ENCODE assay signal across 3 cellular contexts in the genomic region with DNA sequence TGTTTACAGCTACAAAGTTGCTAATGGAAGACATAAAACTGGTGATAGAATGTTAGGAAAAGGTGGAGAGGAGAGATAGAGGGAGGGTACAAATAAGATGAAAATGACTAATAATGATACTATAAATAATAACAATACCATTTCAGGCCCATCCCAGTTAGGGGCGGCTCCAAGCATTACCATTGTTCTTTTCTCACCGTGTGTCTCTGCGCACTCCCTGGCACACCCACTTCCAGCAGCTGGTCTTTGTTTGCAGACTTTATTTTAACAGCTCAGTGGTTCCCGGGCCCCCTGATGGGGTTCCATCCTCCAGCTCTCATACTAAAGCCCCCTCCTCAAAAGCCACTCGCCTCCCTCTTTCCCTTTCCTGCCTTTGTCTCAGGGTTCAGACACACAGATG. TPM values are rescaled to one million over a fixed set of nuclear protein-coding genes. Genes with fewer than 3 reads are reported as not detected.
"Had no signal": no experiment of that assay in that cellular context is flagged by ENCODE, and none has a peak within 500 bp of the region (broad histone marks: within the 10 kb centered on the region; RNA-seq: fewer than 3 reads in every experiment).

No MANE protein-coding gene starts in this region.

RNA-seq across cellular contexts. Expression of gene APOL4, which starts 0.6 kb away (rescaled TPM):
- total RNA-seq: epithelial cell of proximal tubule, mononuclear cell had no signal
- polyA plus RNA-seq: mammary epithelial cell had no signal
